In genomic region chr5:177496111-177497010, GRCh38 we compare ENCODE assay signal across 8 cellular contexts. TPM values are rescaled to one million over a fixed set of nuclear protein-coding genes. Genes with fewer than 3 reads are reported as not detected.
DNase-seq lines count a peak whose midpoint lies in the region; ATAC-seq lines count a peak whose summit lies in the region.

No MANE protein-coding gene starts in this region.

- H3K27me3 Mint-ChIP-seq in activated CD4-positive, alpha-beta T cell treated with anti-CD3 and anti-CD28 coated beads, Interleukin-2, amount 10 ng/mL, durations not matched to agents 7 days and 5 days: peaks cover 18% of the 10 kb centered on the region
- H3K27me3 Mint-ChIP-seq in activated T-helper 1 cell treated with anti-CD3 and anti-CD28 coated beads, Interleukin-12 subunit alpha, Interleukin-12 subunit beta, Interleukin-2, Interleukin-4 antibody, amounts not matched to agents 30 ng/mL and 10 ng/mL and 1 ng/mL, durations not matched to agents 14 hours and 24 hours and 36 hours (ENCODE audit: insufficient read depth): peaks cover 16% of the 10 kb centered on the region

- intact Hi-C loops in activated T-helper 1 cell treated with anti-CD3 and anti-CD28 coated beads, Interleukin-12 subunit alpha, Interleukin-12 subunit beta, Interleukin-2, Interleukin-4 antibody, amounts not matched to agents 30 ng/mL and 10 ng/mL and 1 ng/mL, durations not matched to agents 14 hours and 24 hours and 36 hours (cut with micrococcal nuclease): loop anchor here (1.0 to 5.0 kb wide), 13 partner anchors 18 to 959 kb away; partner anchors contain the start of genes FAM193B, FGFR4, GRK6 and NSD1
- intact Hi-C loops in Right ventricle myocardium superior (cut with DNase I): no loop called here
- intact Hi-C loops in posterior vena cava (cut with DNase I): loop anchor here in 1 of 2 donors (5.0 kb wide), 1 partner anchor 104 kb away; no protein-coding TSS in a partner anchor

- H3K9me3 Mint-ChIP-seq in activated CD4-positive, alpha-beta T cell treated with anti-CD3 and anti-CD28 coated beads, Interleukin-2, amount 10 ng/mL, durations not matched to agents 7 days and 5 days: no peaks in the 10 kb centered on the region
- H3K9me3 Mint-ChIP-seq in activated T-helper 1 cell treated with anti-CD3 and anti-CD28 coated beads, Interleukin-12 subunit alpha, Interleukin-12 subunit beta, Interleukin-2, Interleukin-4 antibody, amounts not matched to agents 30 ng/mL and 10 ng/mL and 1 ng/mL, durations not matched to agents 14 hours and 24 hours and 36 hours: no peaks in the 10 kb centered on the region

- POLR2A ChIA-PET in activated CD4-positive, alpha-beta T cell treated with anti-CD3 and anti-CD28 coated beads, Interleukin-2, amount 10 ng/mL, durations not matched to agents 7 days and 5 days (lab: Charles Lee): no interaction called here

- H3K4me1 Mint-ChIP-seq in activated CD4-positive, alpha-beta T cell treated with anti-CD3 and anti-CD28 coated beads, Interleukin-2, amount 10 ng/mL, durations not matched to agents 7 days and 5 days: peaks cover 47% of the 10 kb centered on the region
- H3K4me1 Mint-ChIP-seq in activated T-helper 1 cell treated with anti-CD3 and anti-CD28 coated beads, Interleukin-12 subunit alpha, Interleukin-12 subunit beta, Interleukin-2, Interleukin-4 antibody, amounts not matched to agents 30 ng/mL and 10 ng/mL and 1 ng/mL, durations not matched to agents 14 hours and 24 hours and 36 hours (ENCODE audit: low read depth): peaks cover 43% of the 10 kb centered on the region

- H3K27ac Mint-ChIP-seq in activated CD4-positive, alpha-beta T cell treated with anti-CD3 and anti-CD28 coated beads, Interleukin-2, amount 10 ng/mL, durations not matched to agents 7 days and 5 days: peak overlapping the region; percentile 64
- peak overlapping the region; percentile 67 for H3K27ac Mint-ChIP-seq in activated T-helper 1 cell treated with anti-CD3 and anti-CD28 coated beads, Interleukin-12 subunit alpha, Interleukin-12 subunit beta, Interleukin-2, Interleukin-4 antibody, amounts not matched to agents 30 ng/mL and 10 ng/mL and 1 ng/mL, durations not matched to agents 14 hours and 24 hours and 36 hours

- ATAC-seq in Right ventricle myocardium superior (ENCODE audit: poor library complexity): peak; percentile 58
- ATAC-seq in HG03196 (IDR thresholded peaks at IDR 0.05; ENCODE audit: unreplicated experiment): no peak
- no peak for ATAC-seq in GM21825 (IDR thresholded peaks at IDR 0.05; ENCODE audit: unreplicated experiment)

- CTCF ChIA-PET in activated CD4-positive, alpha-beta T cell treated with anti-CD3 and anti-CD28 coated beads, Interleukin-2, amount 10 ng/mL, durations not matched to agents 7 days and 5 days (lab: Charles Lee): interaction anchor here (1.2 to 2.8 kb wide), 6 partner anchors 14 to 106 kb away, joined by 3 to 18 read pairs (median 5); no protein-coding TSS in a partner anchor

- no peak for DNase-seq in activated CD4-positive, alpha-beta T cell treated with anti-CD3 and anti-CD28 coated beads, Interleukin-2, amount 10 ng/mL, durations not matched to agents 7 days and 5 days
- no peak for DNase-seq in activated CD4-positive, alpha-beta T cell treated with anti-CD3 and anti-CD28 coated beads for 1 hour
- peak; percentile 33 for DNase-seq in NCI-H1105 treated with DMSO at 0.1 percent for 48 hours (lab: John Stamatoyannopoulos, UW)
- DNase-seq in activated T-helper 1 cell treated with anti-CD3 and anti-CD28 coated beads, Interleukin-12 subunit alpha, Interleukin-12 subunit beta, Interleukin-2, Interleukin-4 antibody, amounts not matched to agents 30 ng/mL and 10 ng/mL and 1 ng/mL, durations not matched to agents 14 hours and 24 hours and 36 hours (ENCODE audit: low spot score): no peak
- DNase-seq in Right ventricle myocardium superior: peak; percentile 83
- DNase-seq in posterior vena cava (ENCODE audit: low spot score): peak; percentile 96

- peak overlapping the region; percentile 69 for H3K4me3 Mint-ChIP-seq in activated CD4-positive, alpha-beta T cell treated with anti-CD3 and anti-CD28 coated beads, Interleukin-2, amount 10 ng/mL, durations not matched to agents 7 days and 5 days
- peak overlapping the region; percentile 75 for H3K4me3 Mint-ChIP-seq in activated T-helper 1 cell treated with anti-CD3 and anti-CD28 coated beads, Interleukin-12 subunit alpha, Interleukin-12 subunit beta, Interleukin-2, Interleukin-4 antibody, amounts not matched to agents 30 ng/mL and 10 ng/mL and 1 ng/mL, durations not matched to agents 14 hours and 24 hours and 36 hours

- peaks cover 5% of the 10 kb centered on the region for H3K36me3 Mint-ChIP-seq in activated CD4-positive, alpha-beta T cell treated with anti-CD3 and anti-CD28 coated beads, Interleukin-2, amount 10 ng/mL, durations not matched to agents 7 days and 5 days (ENCODE audit: low read depth)
- peaks cover 6% of the 10 kb centered on the region for H3K36me3 Mint-ChIP-seq in activated T-helper 1 cell treated with anti-CD3 and anti-CD28 coated beads, Interleukin-12 subunit alpha, Interleukin-12 subunit beta, Interleukin-2, Interleukin-4 antibody, amounts not matched to agents 30 ng/mL and 10 ng/mL and 1 ng/mL, durations not matched to agents 14 hours and 24 hours and 36 hours (ENCODE audit: low read depth)

RNA-seq across cellular contexts. Expression of gene PDLIM7, which starts 1.0 kb away (rescaled TPM):
- total RNA-seq in activated CD4-positive, alpha-beta T cell treated with anti-CD3 and anti-CD28 coated beads, Interleukin-2, amount 10 ng/mL, durations not matched to agents 7 days and 5 days: 10 to 100 TPM; 31.6 to 32.4 TPM
- total RNA-seq in activated T-helper 1 cell treated with anti-CD3 and anti-CD28 coated beads, Interleukin-12 subunit alpha, Interleukin-12 subunit beta, Interleukin-2, Interleukin-4 antibody, amounts not matched to agents 30 ng/mL and 10 ng/mL and 1 ng/mL, durations not matched to agents 14 hours and 24 hours and 36 hours: 49.2 and 49.9 TPM in 2 replicates
- total RNA-seq in Right ventricle myocardium superior (37.0 TPM), posterior vena cava (100 to 1,000 TPM; 448 to 580 TPM)

RNA-seq across cellular contexts. Expression of gene DOK3, which starts 13.3 kb away (rescaled TPM):
- total RNA-seq in activated CD4-positive, alpha-beta T cell treated with anti-CD3 and anti-CD28 coated beads, Interleukin-2, amount 10 ng/mL, durations not matched to agents 7 days and 5 days: 1 to 10 TPM; 2.9 to 3.9 TPM
- total RNA-seq in activated T-helper 1 cell treated with anti-CD3 and anti-CD28 coated beads, Interleukin-12 subunit alpha, Interleukin-12 subunit beta, Interleukin-2, Interleukin-4 antibody, amounts not matched to agents 30 ng/mL and 10 ng/mL and 1 ng/mL, durations not matched to agents 14 hours and 24 hours and 36 hours: 3.7 and 5.0 TPM in 2 replicates
- total RNA-seq in Right ventricle myocardium superior: 4.2 TPM
- 10 to 100 TPM in 1 of 2 donors, 1 to 10 TPM in 1; 8.0 to 19.2 TPM for total RNA-seq in posterior vena cava

RNA-seq across cellular contexts. Expression of gene DDX41, which starts 20.4 kb away (rescaled TPM):
- 100 to 1,000 TPM; 106 to 118 TPM for total RNA-seq in activated CD4-positive, alpha-beta T cell treated with anti-CD3 and anti-CD28 coated beads, Interleukin-2, amount 10 ng/mL, durations not matched to agents 7 days and 5 days
- 151 and 166 TPM in 2 replicates for total RNA-seq in activated T-helper 1 cell treated with anti-CD3 and anti-CD28 coated beads, Interleukin-12 subunit alpha, Interleukin-12 subunit beta, Interleukin-2, Interleukin-4 antibody, amounts not matched to agents 30 ng/mL and 10 ng/mL and 1 ng/mL, durations not matched to agents 14 hours and 24 hours and 36 hours
- total RNA-seq in Right ventricle myocardium superior: 22.6 TPM
- 10 to 100 TPM; 52.1 to 52.6 TPM for total RNA-seq in posterior vena cava

RNA-seq across cellular contexts. Expression of gene DBN1, which starts 22.9 kb away (rescaled TPM):
- 1 to 10 TPM; 4.2 to 4.8 TPM for total RNA-seq in activated CD4-positive, alpha-beta T cell treated with anti-CD3 and anti-CD28 coated beads, Interleukin-2, amount 10 ng/mL, durations not matched to agents 7 days and 5 days
- total RNA-seq in activated T-helper 1 cell treated with anti-CD3 and anti-CD28 coated beads, Interleukin-12 subunit alpha, Interleukin-12 subunit beta, Interleukin-2, Interleukin-4 antibody, amounts not matched to agents 30 ng/mL and 10 ng/mL and 1 ng/mL, durations not matched to agents 14 hours and 24 hours and 36 hours: 13.1 and 14.4 TPM in 2 replicates
- total RNA-seq in Right ventricle myocardium superior (24.2 TPM), posterior vena cava (100 to 1,000 TPM in 1 of 2 donors, 10 to 100 TPM in 1; 94.9 to 121 TPM)

RNA-seq across cellular contexts. Expression of gene PRR7, which starts 49.7 kb away (rescaled TPM):
- 1 to 10 TPM; 5.3 to 9.7 TPM for total RNA-seq in activated CD4-positive, alpha-beta T cell treated with anti-CD3 and anti-CD28 coated beads, Interleukin-2, amount 10 ng/mL, durations not matched to agents 7 days and 5 days
- 10.3 and 11.2 TPM in 2 replicates for total RNA-seq in activated T-helper 1 cell treated with anti-CD3 and anti-CD28 coated beads, Interleukin-12 subunit alpha, Interleukin-12 subunit beta, Interleukin-2, Interleukin-4 antibody, amounts not matched to agents 30 ng/mL and 10 ng/mL and 1 ng/mL, durations not matched to agents 14 hours and 24 hours and 36 hours
- total RNA-seq in Right ventricle myocardium superior (0.59 TPM), posterior vena cava (1 to 10 TPM in 1 of 2 donors, under 1 TPM in 1; 0.79 to 2.0 TPM)

Comparison
In these comparisons a context has a peak if more than half of its experiments do, and no peak if none do; other contexts are left out.
1. DNase-seq: peak in NCI-H1105 treated with DMSO at 0.1 percent for 48 hours (single experiment), Right ventricle myocardium superior (single experiment) and posterior vena cava (single experiment); none in activated CD4-positive, alpha-beta T cell treated with anti-CD3 and anti-CD28 coated beads, Interleukin-2, amount 10 ng/mL, durations not matched to agents 7 days and 5 days (single experiment), activated CD4-positive, alpha-beta T cell treated with anti-CD3 and anti-CD28 coated beads for 1 hour (single experiment) and activated T-helper 1 cell treated with anti-CD3 and anti-CD28 coated beads, Interleukin-12 subunit alpha, Interleukin-12 subunit beta, Interleukin-2, Interleukin-4 antibody, amounts not matched to agents 30 ng/mL and 10 ng/mL and 1 ng/mL, durations not matched to agents 14 hours and 24 hours and 36 hours (single experiment).